8 cellular contexts compared by ENCODE assay signal in genomic region chr12:122031342-122032216, GRCh38. TPM values are rescaled to one million over a fixed set of nuclear protein-coding genes. Genes with fewer than 3 reads are reported as not detected.
A peak's percentile ranks its signal among the peaks of the same experiment; 100 is the strongest.
DNase-seq lines count a peak whose midpoint lies in the region; ATAC-seq and TF ChIP-seq lines count a peak whose summit lies in the region.

No MANE protein-coding gene starts in this region.

- DNase-seq in BE2C (peak; percentile 68), HFFc6 (no peak), coronary artery (ENCODE audit: low spot score) (no peak), mesothelial cell of epicardium (ENCODE audit: low spot score in 2 of 2, unreplicated experiment in 2 of 2) (peak in 1 of 2 experiments; percentile 66), tibial nerve (ENCODE audit: low spot score in 2 of 2) (peak in 1 of 2 donors; percentile 20), NK-92 (lab: John Stamatoyannopoulos, UW; ENCODE audit: unreplicated experiment) (no peak)
- DNase-seq in activated CD4-positive, CD25-positive, alpha-beta regulatory T cell treated with anti-CD3 and anti-CD28 coated beads, Interleukin-2, amount 50 U/mL, for 72 hours, result peak; percentile 64

- no peaks in the 10 kb centered on the region for H3K4me1 Mint-ChIP-seq in HFFc6 (ENCODE audit: low read depth)
- no peaks in the 10 kb centered on the region for H3K4me1 Mint-ChIP-seq in mesothelial cell of epicardium

- H3K4me1 ChIP-seq in BE2C, result peaks cover 2% of the 10 kb centered on the region; the same call in 1 of the 2 replicates
- peaks cover 0 to 6% (median 0%) of the 10 kb centered on the region in 4 donors for H3K4me1 ChIP-seq in tibial nerve

- H3K36me3 ChIP-seq in BE2C (peaks cover 22% of the 10 kb centered on the region), tibial nerve (peaks cover 0 to 19% (median 0%) of the 10 kb centered on the region in 3 donors)

- no peak overlapping the region for H3K4me3 ChIP-seq in BE2C (ENCODE audit: low read depth, low read length)
- H3K4me3 ChIP-seq in coronary artery, result no peak overlapping the region
- no peak overlapping the region for H3K4me3 ChIP-seq in tibial nerve

- H3K4me3 Mint-ChIP-seq in HFFc6, result no peak overlapping the region
- no peak overlapping the region for H3K4me3 Mint-ChIP-seq in mesothelial cell of epicardium

- H3K9me3 ChIP-seq in BE2C (no peaks in the 10 kb centered on the region), tibial nerve (no peaks in the 10 kb centered on the region)

- H3K27me3 Mint-ChIP-seq in HFFc6 (ENCODE audit: insufficient read depth), result no peaks in the 10 kb centered on the region
- H3K27me3 Mint-ChIP-seq in mesothelial cell of epicardium (ENCODE audit: low read depth), result no peaks in the 10 kb centered on the region

- 63 to 73% methylated on average over 14 to 21 of the region's 21 CpGs for WGBS in tibial nerve, 2 donors

- no peak overlapping the region for H3K27ac ChIP-seq in coronary artery
- no peak overlapping the region for H3K27ac ChIP-seq in tibial nerve

- TF ChIP-seq EP300 in tibial nerve (IDR thresholded peaks at IDR 0.05), result no peak

- no peak for TF ChIP-seq POLR2A in tibial nerve (IDR thresholded peaks at IDR 0.05)

- ATAC-seq in HG03432 (IDR thresholded peaks at IDR 0.05; ENCODE audit: unreplicated experiment), result no peak

- H3K27ac Mint-ChIP-seq in HFFc6 (no peak overlapping the region), mesothelial cell of epicardium (no peak overlapping the region)

- H3K36me3 Mint-ChIP-seq in HFFc6 (ENCODE audit: low read depth), result peaks cover 6% of the 10 kb centered on the region
- peaks cover 12% of the 10 kb centered on the region for H3K36me3 Mint-ChIP-seq in mesothelial cell of epicardium

- H3K27me3 ChIP-seq in BE2C, result no peaks in the 10 kb centered on the region
- H3K27me3 ChIP-seq in tibial nerve, result no peaks in the 10 kb centered on the region

- H3K9me3 Mint-ChIP-seq in HFFc6, result no peaks in the 10 kb centered on the region
- no peaks in the 10 kb centered on the region for H3K9me3 Mint-ChIP-seq in mesothelial cell of epicardium

- peak; percentile 82 for TF ChIP-seq CTCF in BE2C (IDR thresholded peaks at IDR 0.05; ENCODE audit: low read depth, low read length)
- peak; percentile 86 for TF ChIP-seq CTCF in HFFc6 (IDR thresholded peaks at IDR 0.05)
- TF ChIP-seq CTCF in coronary artery (IDR thresholded peaks at IDR 0.05), result peak; percentile 53
- TF ChIP-seq CTCF in mesothelial cell of epicardium (IDR thresholded peaks at IDR 0.05; ENCODE audit: unreplicated experiment), result peak; percentile 80
- TF ChIP-seq CTCF in tibial nerve (IDR thresholded peaks at IDR 0.05), result peak; percentile 37 to 58 (median 52)

RNA-seq across cellular contexts. Expression of gene BCL7A, which starts 9.9 kb away (rescaled TPM):
- polyA plus RNA-seq in BE2C (2012; ENCODE audit: insufficient read depth, insufficient read length, low read depth), result 49.6 TPM
- 1 to 10 TPM; 2.6 to 3.8 (median 3.4) TPM for total RNA-seq in HFFc6 (2021; fragmentation: NEBNext Ultra II Directional; extraction: Animal tissue kit (Norgen Biotek cat#: 25700))
- total RNA-seq in mesothelial cell of epicardium (33.8 to 40.1 TPM (median 34.6 TPM) in 3 replicates), tibial nerve (10 to 100 TPM in 1 of 4 donors, 1 to 10 TPM in 3; 2.4 to 10.7 (median 5.1) TPM)

RNA-seq across cellular contexts. Expression of gene MLXIP, which starts 47.0 kb away (rescaled TPM):
- polyA plus RNA-seq in BE2C (2012; ENCODE audit: insufficient read depth, insufficient read length, low read depth), result 50.1 TPM
- total RNA-seq in HFFc6 (2021; fragmentation: NEBNext Ultra II Directional; extraction: Animal tissue kit (Norgen Biotek cat#: 25700)), result 10 to 100 TPM; 19.0 to 23.8 (median 21.7) TPM
- total RNA-seq in mesothelial cell of epicardium (65.3 to 67.3 TPM (median 65.7 TPM) in 3 replicates), tibial nerve (10 to 100 TPM; 22.1 to 57.0 (median 27.1) TPM)

Comparison
In these comparisons a context has a peak if more than half of its experiments do, and no peak if none do; other contexts are left out.
1. DNase-seq: peak in BE2C (single experiment) and activated CD4-positive, CD25-positive, alpha-beta regulatory T cell treated with anti-CD3 and anti-CD28 coated beads, Interleukin-2, amount 50 U/mL, for 72 hours (single experiment); none in HFFc6 (single experiment), coronary artery (single experiment) and NK-92 (single experiment).
2. Peak in every context shown above with its lines, with median percentiles within 50 percentile points of each other: CTCF ChIP-seq.